Comparison of ENCODE assay signal across 34 cellular contexts in the genomic region with DNA sequence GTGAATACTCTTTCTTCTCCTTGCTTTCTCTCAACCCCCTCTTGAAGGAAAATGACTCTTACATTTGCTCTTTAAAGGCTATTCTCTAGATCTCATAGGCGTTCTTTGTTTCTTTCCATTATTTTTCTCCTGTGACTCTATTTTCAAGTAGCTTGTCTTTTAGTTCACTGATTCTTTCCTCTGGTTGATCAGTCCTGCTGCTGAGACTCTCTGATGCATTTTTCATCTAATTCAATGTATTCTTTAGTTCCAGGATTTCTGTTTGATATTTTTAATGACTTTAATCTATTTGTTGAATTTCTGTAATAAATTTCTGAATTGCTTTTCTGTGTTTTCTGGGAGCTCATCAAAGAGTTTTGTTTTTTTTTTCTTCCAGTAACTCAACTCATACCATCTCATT.
"Had no signal": no experiment of that assay in that cellular context is flagged by ENCODE, and none has a peak within 500 bp of the region (broad histone marks: within the 10 kb centered on the region; RNA-seq: fewer than 3 reads in every experiment).

No MANE protein-coding gene starts in this region.

- ATAC-seq: activated naive CD4-positive, alpha-beta T cell treated with anti-CD3 and anti-CD28 coated beads, Interleukin-2, amount 50 U/mL, for 72 hours; activated naive CD8-positive, alpha-beta T cell treated with anti-CD3 and anti-CD28 coated beads, Interleukin-2, amount 50 U/mL, for 24 hours; activated T-cell treated with anti-CD3 and anti-CD28 coated beads, Interleukin-2, amount 50 U/mL, for 4 hours; activated T-cell treated with anti-CD3 and anti-CD28 coated beads, Interleukin-2, amount 50 U/mL, for 72 hours; activated T-helper 17 cell treated with anti-CD3 and anti-CD28 coated beads, Interleukin-2, amount 50 U/mL, for 72 hours; body of pancreas had no signal

- H3K27me3 ChIP-seq: adrenal gland, ascending aorta, body of pancreas, brain microvascular endothelial cell, breast epithelium, cardiac muscle cell had no signal

- H3K27ac ChIP-seq: adrenal gland, ascending aorta, body of pancreas, brain microvascular endothelial cell, breast epithelium, cardiac muscle cell had no signal

- H3K36me3 ChIP-seq: adrenal gland, ascending aorta, brain microvascular endothelial cell, breast epithelium, cardiac muscle cell had no signal

- H3K9me3 ChIP-seq: ascending aorta had no signal

- H3K4me1 ChIP-seq: adrenal gland, ascending aorta, body of pancreas, breast epithelium had no signal

- H3K4me3 ChIP-seq: adrenal gland, ascending aorta, body of pancreas, breast epithelium, cardiac muscle cell had no signal

- DNase-seq: activated effector memory CD4-positive, alpha-beta T cell treated with anti-CD3 and anti-CD28 coated beads, Interleukin-2, amount 50 U/mL, for 16 hours; activated effector memory CD4-positive, alpha-beta T cell treated with Interleukin-2 at 50 U/mL for 16 hours; activated gamma-delta T cell; activated gamma-delta T cell treated with Interleukin-2 at 50 U/mL for 16 hours; activated naive CD4-positive, alpha-beta T cell; activated naive CD4-positive, alpha-beta T cell treated with anti-CD3 and anti-CD28 coated beads for 36 hours; activated naive CD4-positive, alpha-beta T cell treated with anti-CD3 and anti-CD28 coated beads, Interleukin-2, amount 10 ng/mL, durations not matched to agents 7 days and 5 days; activated naive CD4-positive, alpha-beta T cell treated with anti-CD3 and anti-CD28 coated beads, Interleukin-2, amount 50 U/mL, for 16 hours; activated naive CD4-positive, alpha-beta T cell treated with Interleukin-2 at 50 U/mL for 16 hours; activated naive CD8-positive, alpha-beta T cell treated with anti-CD3 and anti-CD28 coated beads for 36 hours; activated naive CD8-positive, alpha-beta T cell treated with anti-CD3 and anti-CD28 coated beads, Interleukin-2, amount 10 ng/mL, durations not matched to agents 7 days and 5 days; activated naive CD8-positive, alpha-beta T cell treated with anti-CD3 and anti-CD28 coated beads, Interleukin-2, amount 50 U/mL, for 24 hours; activated T-cell treated with anti-CD3 and anti-CD28 coated beads, Interleukin-2, amount 50 U/mL, for 24 hours; activated T-cell treated with anti-CD3 and anti-CD28 coated beads, Interleukin-2, amount 50 U/mL, for 4 hours; activated T-cell treated with anti-CD3 and anti-CD28 coated beads, Interleukin-2, amount 50 U/mL, for 48 hours; activated T-cell treated with anti-CD3 and anti-CD28 coated beads, Interleukin-2, amount 50 U/mL, for 72 hours; adrenal gland; amniotic stem cell; amygdala; anterior cingulate cortex; aorta; body of pancreas; brain microvascular endothelial cell; caudate nucleus; central memory CD4-positive, alpha-beta T cell; cerebellar nuclear complex had no signal

- FAIRE-seq: astrocyte, bronchial epithelial cell, colon had no signal
